Comparison of ENCODE assay signal across 16 cellular contexts in genomic region chr10:88196298-88196697, GRCh38.
"Had no signal": no experiment of that assay in that cellular context is flagged by ENCODE, and none has a peak within 500 bp of the region (broad histone marks: within the 10 kb centered on the region; RNA-seq: fewer than 3 reads in every experiment).

No MANE protein-coding gene starts in this region.

- H3K36me3 ChIP-seq: prostate gland, sigmoid colon, upper lobe of left lung had no signal

- DNase-seq: activated CD4-positive, alpha-beta memory T cell treated with anti-CD3 and anti-CD28 coated beads for 36 hours; activated CD4-positive, alpha-beta T cell treated with anti-CD3 and anti-CD28 coated beads for 1 hour; activated gamma-delta T cell treated with Interleukin-2 at 50 U/mL for 16 hours; activated naive CD8-positive, alpha-beta T cell treated with anti-CD3 and anti-CD28 coated beads, Interleukin-2, amount 10 ng/mL, durations not matched to agents 7 days and 5 days; activated T-cell treated with anti-CD3 and anti-CD28 coated beads, Interleukin-2, amount 50 U/mL, for 48 hours; immature natural killer cell; mammary epithelial cell; nephron progenitor cell; sigmoid colon; stimulated activated CD4-positive, alpha-beta T cell treated with anti-CD3 and anti-CD28 coated beads, Interleukin-12 subunit alpha, Interleukin-12 subunit beta, amount 100 ng/mL, for 4 hours; stimulated activated naive CD4-positive, alpha-beta T cell; T-helper 9 cell; upper lobe of left lung had no signal

- H3K4me3 ChIP-seq: prostate gland, sigmoid colon, upper lobe of left lung had no signal

- H3K27me3 ChIP-seq: sigmoid colon, upper lobe of left lung had no signal

- H3K27ac ChIP-seq: prostate gland, sigmoid colon, upper lobe of left lung had no signal

- H3K4me1 ChIP-seq: prostate gland, sigmoid colon had no signal

- H3K9me3 ChIP-seq: prostate gland, sigmoid colon, upper lobe of left lung had no signal

- FAIRE-seq: astrocyte, colon had no signal
